In the genomic region with DNA sequence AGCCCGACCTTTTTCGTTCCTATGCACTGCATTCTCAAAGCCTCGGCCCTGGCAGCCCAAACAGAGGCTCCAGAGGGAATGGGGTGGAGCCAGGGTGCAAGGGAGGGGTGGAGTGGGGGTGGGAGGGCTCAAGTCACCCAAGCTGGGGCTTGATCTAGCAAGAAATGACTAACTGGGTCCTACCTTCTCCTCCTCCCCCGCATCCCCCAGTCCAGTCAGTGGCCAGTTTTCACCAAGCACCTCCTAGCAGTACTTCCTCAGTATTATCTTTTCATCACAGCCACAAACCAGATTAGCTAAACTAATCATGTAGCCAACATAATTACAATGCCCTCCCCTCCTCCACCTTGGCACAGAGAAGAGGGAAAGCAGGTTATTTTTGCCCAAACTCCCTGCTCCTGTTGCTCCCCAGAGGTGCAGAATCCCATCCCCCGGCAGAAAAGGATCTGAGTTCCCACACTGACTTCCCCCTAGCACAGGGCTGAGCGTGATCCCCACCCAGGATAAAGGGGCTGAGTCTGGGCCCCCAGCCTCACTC, we compare ENCODE assay signal across 1 cellular context.
A peak's percentile ranks its signal among the peaks of the same experiment; 100 is the strongest.
TF ChIP-seq lines count a peak whose summit lies in the region.

No MANE protein-coding gene starts in this region.

TF ChIP-seq in HEK293, 187 proteins besides CTCF, POLR2A, EP300 and RAD21 (continued from another document and continues in another):
- TF ChIP-seq, protein P1, sequence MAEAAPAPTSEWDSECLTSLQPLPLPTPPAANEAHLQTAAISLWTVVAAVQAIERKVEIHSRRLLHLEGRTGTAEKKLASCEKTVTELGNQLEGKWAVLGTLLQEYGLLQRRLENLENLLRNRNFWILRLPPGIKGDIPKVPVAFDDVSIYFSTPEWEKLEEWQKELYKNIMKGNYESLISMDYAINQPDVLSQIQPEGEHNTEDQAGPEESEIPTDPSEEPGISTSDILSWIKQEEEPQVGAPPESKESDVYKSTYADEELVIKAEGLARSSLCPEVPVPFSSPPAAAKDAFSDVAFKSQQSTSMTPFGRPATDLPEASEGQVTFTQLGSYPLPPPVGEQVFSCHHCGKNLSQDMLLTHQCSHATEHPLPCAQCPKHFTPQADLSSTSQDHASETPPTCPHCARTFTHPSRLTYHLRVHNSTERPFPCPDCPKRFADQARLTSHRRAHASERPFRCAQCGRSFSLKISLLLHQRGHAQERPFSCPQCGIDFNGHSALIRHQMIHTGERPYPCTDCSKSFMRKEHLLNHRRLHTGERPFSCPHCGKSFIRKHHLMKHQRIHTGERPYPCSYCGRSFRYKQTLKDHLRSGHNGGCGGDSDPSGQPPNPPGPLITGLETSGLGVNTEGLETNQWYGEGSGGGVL (tag by site-specific recombination; IDR thresholded peaks at IDR 0.05), result 0 out of 2 replicates have a peak, but pooled peaks have one; percentile 22
- TF ChIP-seq ZNF701 (tag by site-specific recombination; IDR thresholded peaks at IDR 0.05) (no peak), SP7 (tag by site-specific recombination; IDR thresholded peaks at IDR 0.05) (peak; percentile 92), GLIS2 (tag by site-specific recombination; IDR thresholded peaks at IDR 0.05) (peak; percentile 46), ZNF157 (tag by site-specific recombination; IDR thresholded peaks at IDR 0.05) (no peak), ZNF132 (tag by site-specific recombination; IDR thresholded peaks at IDR 0.05; ENCODE audit: borderline replicate concordance) (no peak), ZNF510 (tag by site-specific recombination; IDR thresholded peaks at IDR 0.05; ENCODE audit: insufficient replicate concordance) (no peak), ZNF114 (tag by site-specific recombination; IDR thresholded peaks at IDR 0.05) (no peak), ZNF19 (tag by site-specific recombination; IDR thresholded peaks at IDR 0.05; ENCODE audit: low read depth) (no peak), SCRT2 (tag by site-specific recombination; IDR thresholded peaks at IDR 0.05) (peak; percentile 82), SP3 (tag by site-specific recombination; IDR thresholded peaks at IDR 0.05) (peak; percentile 51), ZNF324 (tag by site-specific recombination; IDR thresholded peaks at IDR 0.05) (no peak), WT1 (tag by site-specific recombination; IDR thresholded peaks at IDR 0.05) (peak; percentile 73; the same call in 1 of the 2 replicates), ZEB2 (tag by site-specific recombination; IDR thresholded peaks at IDR 0.05) (peak; percentile 46; the same call in 1 of the 2 replicates), ZNF623 (tag by site-specific recombination; IDR thresholded peaks at IDR 0.05) (no peak), ZNF214 (tag by site-specific recombination; IDR thresholded peaks at IDR 0.05; ENCODE audit: borderline replicate concordance) (no peak), ZNF211 (tag by site-specific recombination; IDR thresholded peaks at IDR 0.05; ENCODE audit: low read depth) (no peak), ZNF335 (tag by site-specific recombination; conservative IDR thresholded peaks at IDR 0.05) (peak; percentile 64), ZNF560 (tag by site-specific recombination; IDR thresholded peaks at IDR 0.05; ENCODE audit: borderline replicate concordance) (no peak), ZNF138 (tag by site-specific recombination; IDR thresholded peaks at IDR 0.05; ENCODE audit: borderline replicate concordance) (no peak), ZNF629 (tag by site-specific recombination; IDR thresholded peaks at IDR 0.05) (peak; percentile 52), ZNF664 (tag by site-specific recombination; IDR thresholded peaks at IDR 0.05) (no peak), KLF8 (tag by site-specific recombination; IDR thresholded peaks at IDR 0.05) (0 out of 2 replicates have a peak, but pooled peaks have one; percentile 17), ZNF558 (tag by site-specific recombination; IDR thresholded peaks at IDR 0.05) (no peak), ZSCAN30 (tag by site-specific recombination; IDR thresholded peaks at IDR 0.05) (no peak), ZNF239 (tag by site-specific recombination; IDR thresholded peaks at IDR 0.05) (no peak), ZNF341 (tag by site-specific recombination; IDR thresholded peaks at IDR 0.05; ENCODE audit: low read depth) (no peak), ZNF792 (tag by site-specific recombination; IDR thresholded peaks at IDR 0.05) (no peak), ZSCAN16 (tag by site-specific recombination; IDR thresholded peaks at IDR 0.05) (no peak), SP2 (tag by site-specific recombination; IDR thresholded peaks at IDR 0.05) (peak; percentile 70), ZFP3 (tag by site-specific recombination; IDR thresholded peaks at IDR 0.05; ENCODE audit: low read depth) (no peak), BCL11A (tag by site-specific recombination; IDR thresholded peaks at IDR 0.05; ENCODE audit: low read depth) (no peak)
- TF ChIP-seq, protein P2, sequence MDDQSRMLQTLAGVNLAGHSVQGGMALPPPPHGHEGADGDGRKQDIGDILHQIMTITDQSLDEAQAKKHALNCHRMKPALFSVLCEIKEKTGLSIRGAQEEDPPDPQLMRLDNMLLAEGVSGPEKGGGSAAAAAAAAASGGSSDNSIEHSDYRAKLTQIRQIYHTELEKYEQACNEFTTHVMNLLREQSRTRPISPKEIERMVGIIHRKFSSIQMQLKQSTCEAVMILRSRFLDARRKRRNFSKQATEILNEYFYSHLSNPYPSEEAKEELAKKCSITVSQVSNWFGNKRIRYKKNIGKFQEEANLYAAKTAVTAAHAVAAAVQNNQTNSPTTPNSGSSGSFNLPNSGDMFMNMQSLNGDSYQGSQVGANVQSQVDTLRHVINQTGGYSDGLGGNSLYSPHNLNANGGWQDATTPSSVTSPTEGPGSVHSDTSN (CRISPR knock-in tag; IDR thresholded peaks at IDR 0.05), result no peak
- TF ChIP-seq, protein P3, sequence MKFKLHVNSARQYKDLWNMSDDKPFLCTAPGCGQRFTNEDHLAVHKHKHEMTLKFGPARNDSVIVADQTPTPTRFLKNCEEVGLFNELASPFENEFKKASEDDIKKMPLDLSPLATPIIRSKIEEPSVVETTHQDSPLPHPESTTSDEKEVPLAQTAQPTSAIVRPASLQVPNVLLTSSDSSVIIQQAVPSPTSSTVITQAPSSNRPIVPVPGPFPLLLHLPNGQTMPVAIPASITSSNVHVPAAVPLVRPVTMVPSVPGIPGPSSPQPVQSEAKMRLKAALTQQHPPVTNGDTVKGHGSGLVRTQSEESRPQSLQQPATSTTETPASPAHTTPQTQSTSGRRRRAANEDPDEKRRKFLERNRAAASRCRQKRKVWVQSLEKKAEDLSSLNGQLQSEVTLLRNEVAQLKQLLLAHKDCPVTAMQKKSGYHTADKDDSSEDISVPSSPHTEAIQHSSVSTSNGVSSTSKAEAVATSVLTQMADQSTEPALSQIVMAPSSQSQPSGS (tag by site-specific recombination; IDR thresholded peaks at IDR 0.05; ENCODE audit: low read depth), result no peak
- TF ChIP-seq, protein P4, sequence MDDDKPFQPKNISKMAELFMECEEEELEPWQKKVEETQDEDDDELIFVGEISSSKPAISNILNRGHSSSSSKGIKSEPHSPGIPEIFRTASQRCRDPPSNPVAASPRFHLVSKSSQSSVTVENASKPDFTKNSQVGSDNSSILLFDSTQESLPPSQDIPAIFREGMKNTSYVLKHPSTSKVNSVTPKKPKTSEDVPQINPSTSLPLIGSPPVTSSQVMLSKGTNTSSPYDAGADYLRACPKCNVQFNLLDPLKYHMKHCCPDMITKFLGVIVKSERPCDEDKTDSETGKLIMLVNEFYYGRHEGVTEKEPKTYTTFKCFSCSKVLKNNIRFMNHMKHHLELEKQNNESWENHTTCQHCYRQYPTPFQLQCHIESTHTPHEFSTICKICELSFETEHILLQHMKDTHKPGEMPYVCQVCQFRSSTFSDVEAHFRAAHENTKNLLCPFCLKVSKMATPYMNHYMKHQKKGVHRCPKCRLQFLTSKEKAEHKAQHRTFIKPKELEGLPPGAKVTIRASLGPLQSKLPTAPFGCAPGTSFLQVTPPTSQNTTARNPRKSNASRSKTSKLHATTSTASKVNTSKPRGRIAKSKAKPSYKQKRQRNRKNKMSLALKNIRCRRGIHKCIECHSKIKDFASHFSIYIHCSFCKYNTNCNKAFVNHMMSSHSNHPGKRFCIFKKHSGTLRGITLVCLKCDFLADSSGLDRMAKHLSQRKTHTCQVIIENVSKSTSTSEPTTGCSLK (tag by site-specific recombination; IDR thresholded peaks at IDR 0.05), result no peak
- TF ChIP-seq, protein P5, sequence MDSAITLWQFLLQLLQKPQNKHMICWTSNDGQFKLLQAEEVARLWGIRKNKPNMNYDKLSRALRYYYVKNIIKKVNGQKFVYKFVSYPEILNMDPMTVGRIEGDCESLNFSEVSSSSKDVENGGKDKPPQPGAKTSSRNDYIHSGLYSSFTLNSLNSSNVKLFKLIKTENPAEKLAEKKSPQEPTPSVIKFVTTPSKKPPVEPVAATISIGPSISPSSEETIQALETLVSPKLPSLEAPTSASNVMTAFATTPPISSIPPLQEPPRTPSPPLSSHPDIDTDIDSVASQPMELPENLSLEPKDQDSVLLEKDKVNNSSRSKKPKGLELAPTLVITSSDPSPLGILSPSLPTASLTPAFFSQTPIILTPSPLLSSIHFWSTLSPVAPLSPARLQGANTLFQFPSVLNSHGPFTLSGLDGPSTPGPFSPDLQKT (IDR thresholded peaks at IDR 0.05; ENCODE audit: borderline replicate concordance, low read depth, low read length), result no peak
- TF ChIP-seq, protein P6, sequence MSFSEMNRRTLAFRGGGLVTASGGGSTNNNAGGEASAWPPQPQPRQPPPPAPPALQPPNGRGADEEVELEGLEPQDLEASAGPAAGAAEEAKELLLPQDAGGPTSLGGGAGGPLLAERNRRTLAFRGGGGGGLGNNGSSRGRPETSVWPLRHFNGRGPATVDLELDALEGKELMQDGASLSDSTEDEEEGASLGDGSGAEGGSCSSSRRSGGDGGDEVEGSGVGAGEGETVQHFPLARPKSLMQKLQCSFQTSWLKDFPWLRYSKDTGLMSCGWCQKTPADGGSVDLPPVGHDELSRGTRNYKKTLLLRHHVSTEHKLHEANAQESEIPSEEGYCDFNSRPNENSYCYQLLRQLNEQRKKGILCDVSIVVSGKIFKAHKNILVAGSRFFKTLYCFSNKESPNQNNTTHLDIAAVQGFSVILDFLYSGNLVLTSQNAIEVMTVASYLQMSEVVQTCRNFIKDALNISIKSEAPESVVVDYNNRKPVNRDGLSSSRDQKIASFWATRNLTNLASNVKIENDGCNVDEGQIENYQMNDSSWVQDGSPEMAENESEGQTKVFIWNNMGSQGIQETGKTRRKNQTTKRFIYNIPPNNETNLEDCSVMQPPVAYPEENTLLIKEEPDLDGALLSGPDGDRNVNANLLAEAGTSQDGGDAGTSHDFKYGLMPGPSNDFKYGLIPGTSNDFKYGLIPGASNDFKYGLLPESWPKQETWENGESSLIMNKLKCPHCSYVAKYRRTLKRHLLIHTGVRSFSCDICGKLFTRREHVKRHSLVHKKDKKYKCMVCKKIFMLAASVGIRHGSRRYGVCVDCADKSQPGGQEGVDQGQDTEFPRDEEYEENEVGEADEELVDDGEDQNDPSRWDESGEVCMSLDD (tag by site-specific recombination; IDR thresholded peaks at IDR 0.05), result no peak
- TF ChIP-seq, protein P7, sequence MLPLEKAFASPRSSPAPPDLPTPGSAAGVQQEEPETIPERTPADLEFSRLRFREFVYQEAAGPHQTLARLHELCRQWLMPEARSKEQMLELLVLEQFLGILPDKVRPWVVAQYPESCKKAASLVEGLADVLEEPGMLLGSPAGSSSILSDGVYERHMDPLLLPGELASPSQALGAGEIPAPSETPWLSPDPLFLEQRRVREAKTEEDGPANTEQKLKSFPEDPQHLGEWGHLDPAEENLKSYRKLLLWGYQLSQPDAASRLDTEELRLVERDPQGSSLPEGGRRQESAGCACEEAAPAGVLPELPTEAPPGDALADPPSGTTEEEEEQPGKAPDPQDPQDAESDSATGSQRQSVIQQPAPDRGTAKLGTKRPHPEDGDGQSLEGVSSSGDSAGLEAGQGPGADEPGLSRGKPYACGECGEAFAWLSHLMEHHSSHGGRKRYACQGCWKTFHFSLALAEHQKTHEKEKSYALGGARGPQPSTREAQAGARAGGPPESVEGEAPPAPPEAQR (tag by site-specific recombination; IDR thresholded peaks at IDR 0.05), result no peak
- TF ChIP-seq, protein P8, sequence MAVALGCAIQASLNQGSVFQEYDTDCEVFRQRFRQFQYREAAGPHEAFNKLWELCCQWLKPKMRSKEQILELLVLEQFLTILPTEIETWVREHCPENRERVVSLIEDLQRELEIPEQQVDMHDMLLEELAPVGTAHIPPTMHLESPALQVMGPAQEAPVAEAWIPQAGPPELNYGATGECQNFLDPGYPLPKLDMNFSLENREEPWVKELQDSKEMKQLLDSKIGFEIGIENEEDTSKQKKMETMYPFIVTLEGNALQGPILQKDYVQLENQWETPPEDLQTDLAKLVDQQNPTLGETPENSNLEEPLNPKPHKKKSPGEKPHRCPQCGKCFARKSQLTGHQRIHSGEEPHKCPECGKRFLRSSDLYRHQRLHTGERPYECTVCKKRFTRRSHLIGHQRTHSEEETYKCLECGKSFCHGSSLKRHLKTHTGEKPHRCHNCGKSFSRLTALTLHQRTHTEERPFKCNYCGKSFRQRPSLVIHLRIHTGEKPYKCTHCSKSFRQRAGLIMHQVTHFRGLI (tag by site-specific recombination; IDR thresholded peaks at IDR 0.05), result no peak
- TF ChIP-seq, protein P9, sequence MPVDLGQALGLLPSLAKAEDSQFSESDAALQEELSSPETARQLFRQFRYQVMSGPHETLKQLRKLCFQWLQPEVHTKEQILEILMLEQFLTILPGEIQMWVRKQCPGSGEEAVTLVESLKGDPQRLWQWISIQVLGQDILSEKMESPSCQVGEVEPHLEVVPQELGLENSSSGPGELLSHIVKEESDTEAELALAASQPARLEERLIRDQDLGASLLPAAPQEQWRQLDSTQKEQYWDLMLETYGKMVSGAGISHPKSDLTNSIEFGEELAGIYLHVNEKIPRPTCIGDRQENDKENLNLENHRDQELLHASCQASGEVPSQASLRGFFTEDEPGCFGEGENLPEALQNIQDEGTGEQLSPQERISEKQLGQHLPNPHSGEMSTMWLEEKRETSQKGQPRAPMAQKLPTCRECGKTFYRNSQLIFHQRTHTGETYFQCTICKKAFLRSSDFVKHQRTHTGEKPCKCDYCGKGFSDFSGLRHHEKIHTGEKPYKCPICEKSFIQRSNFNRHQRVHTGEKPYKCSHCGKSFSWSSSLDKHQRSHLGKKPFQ (tag by site-specific recombination; IDR thresholded peaks at IDR 0.05), result no peak
- TF ChIP-seq, protein P10, sequence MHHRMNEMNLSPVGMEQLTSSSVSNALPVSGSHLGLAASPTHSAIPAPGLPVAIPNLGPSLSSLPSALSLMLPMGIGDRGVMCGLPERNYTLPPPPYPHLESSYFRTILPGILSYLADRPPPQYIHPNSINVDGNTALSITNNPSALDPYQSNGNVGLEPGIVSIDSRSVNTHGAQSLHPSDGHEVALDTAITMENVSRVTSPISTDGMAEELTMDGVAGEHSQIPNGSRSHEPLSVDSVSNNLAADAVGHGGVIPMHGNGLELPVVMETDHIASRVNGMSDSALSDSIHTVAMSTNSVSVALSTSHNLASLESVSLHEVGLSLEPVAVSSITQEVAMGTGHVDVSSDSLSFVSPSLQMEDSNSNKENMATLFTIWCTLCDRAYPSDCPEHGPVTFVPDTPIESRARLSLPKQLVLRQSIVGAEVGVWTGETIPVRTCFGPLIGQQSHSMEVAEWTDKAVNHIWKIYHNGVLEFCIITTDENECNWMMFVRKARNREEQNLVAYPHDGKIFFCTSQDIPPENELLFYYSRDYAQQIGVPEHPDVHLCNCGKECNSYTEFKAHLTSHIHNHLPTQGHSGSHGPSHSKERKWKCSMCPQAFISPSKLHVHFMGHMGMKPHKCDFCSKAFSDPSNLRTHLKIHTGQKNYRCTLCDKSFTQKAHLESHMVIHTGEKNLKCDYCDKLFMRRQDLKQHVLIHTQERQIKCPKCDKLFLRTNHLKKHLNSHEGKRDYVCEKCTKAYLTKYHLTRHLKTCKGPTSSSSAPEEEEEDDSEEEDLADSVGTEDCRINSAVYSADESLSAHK (tag by site-specific recombination; IDR thresholded peaks at IDR 0.05), result no peak
